Comparison of ENCODE assay signal across 29 cellular contexts in genomic region chr15:29151111-29151857, GRCh38.
"Had no signal": no experiment of that assay in that cellular context is flagged by ENCODE, and none has a peak within 500 bp of the region (broad histone marks: within the 10 kb centered on the region; RNA-seq: fewer than 3 reads in every experiment).

No MANE protein-coding gene starts in this region.

- H3K9ac ChIP-seq: SK-N-SH had no signal

- H3K9me3 ChIP-seq: adrenal gland, body of pancreas, breast epithelium, SK-N-SH had no signal

- H3K9me2 ChIP-seq: SK-N-SH had no signal

- FAIRE-seq: astrocyte had no signal

- H3K4me2 ChIP-seq: SK-N-SH had no signal

- H3K36me3 ChIP-seq: adrenal gland, breast epithelium, SJSA1 had no signal

- H3K4me3 ChIP-seq: adrenal gland, body of pancreas, breast epithelium, SJSA1 had no signal

- H3K27ac ChIP-seq: adrenal gland, body of pancreas, breast epithelium, SJSA1, VCaP had no signal

- H3K4me1 ChIP-seq: adrenal gland, body of pancreas, breast epithelium, SJSA1 had no signal

- DNase-seq: activated B cell treated with CpG ODN at 0.5 μM for 24 hours; activated CD4-positive, alpha-beta memory T cell treated with anti-CD3 and anti-CD28 coated beads for 36 hours; activated CD4-positive, alpha-beta T cell treated with anti-CD3 and anti-CD28 coated beads for 4 hours; activated CD4-positive, alpha-beta T cell treated with anti-CD3 and anti-CD28 coated beads, Interleukin-2, amount 50 U/mL, for 1 hour; activated CD4-positive, CD25-positive, alpha-beta regulatory T cell treated with anti-CD3 and anti-CD28 coated beads, Interleukin-2, amount 50 U/mL, for 72 hours; activated gamma-delta T cell treated with Interleukin-2 at 50 U/mL for 16 hours; activated naive CD4-positive, alpha-beta T cell treated with anti-CD3 and anti-CD28 coated beads for 36 hours; activated T-cell treated with anti-CD3 and anti-CD28 coated beads for 4 hours; activated T-cell treated with anti-CD3 and anti-CD28 coated beads, Interleukin-2, amount 50 U/mL, for 4 hours; adrenal gland; body of pancreas; NCI-H1092 treated with DMSO at 0.1 percent for 48 hours; NCI-H1417 treated with DMSO at 0.1 percent for 48 hours; NCI-H187 treated with DMSO at 0.1 percent for 48 hours; NCI-H2081; NCI-H2171 treated with DMSO at 0.1 percent for 48 hours; NCI-H2227 treated with DMSO at 0.1 percent for 48 hours; NCI-H446; NCI-H524 treated with DMSO at 0.1 percent for 48 hours; SHP77; SK-N-SH; T-cell; T-helper 17 cell had no signal

- H3K27me3 ChIP-seq: adrenal gland, body of pancreas, breast epithelium had no signal

- ATAC-seq: activated naive CD4-positive, alpha-beta T cell treated with anti-CD3 and anti-CD28 coated beads, Interleukin-2, amount 50 U/mL, for 72 hours; activated T-cell treated with anti-CD3 and anti-CD28 coated beads, Interleukin-2, amount 50 U/mL, for 4 hours; body of pancreas; Panc1; T-cell; T-helper 17 cell had no signal
